In genomic region chr2:4340536-4340935, GRCh38 we compare ENCODE assay signal across 16 cellular contexts.
DNase-seq lines count a peak whose midpoint lies in the region; ATAC-seq and TF ChIP-seq lines count a peak whose summit lies in the region.
"Had no signal": no experiment of that assay in that cellular context is flagged by ENCODE, and none has a peak within 500 bp of the region (broad histone marks: within the 10 kb centered on the region; RNA-seq: fewer than 3 reads in every experiment).

No MANE protein-coding gene starts in this region.

- TF ChIP-seq CTCF in mammary epithelial cell (conservative IDR thresholded peaks at IDR 0.05 in 1 of 2, IDR thresholded peaks at IDR 0.05 in 1 of 2; ENCODE audit: extremely low read depth in 1 of 2, insufficient read depth in 1 of 2, low read depth in 1 of 2, low read length in 2 of 2) (no peak), foreskin keratinocyte (conservative IDR thresholded peaks at IDR 0.05) (no peak)

- dilution Hi-C loops in mammary epithelial cell (cut with HindIII; ENCODE audit: low sequenced_read_pairs), result no loop called here

- peak; percentile 57 for ATAC-seq in foreskin keratinocyte
- ATAC-seq: K562 had no signal

- peak overlapping the region; percentile 79 for H3K27ac ChIP-seq in HUES48 (ENCODE audit: low read depth, low read length)
- H3K27ac ChIP-seq in mammary epithelial cell (ENCODE audit: insufficient read depth, low read depth, low read length), result no peak overlapping the region
- H3K27ac ChIP-seq in foreskin keratinocyte, result no peak overlapping the region
- H3K27ac ChIP-seq: RWPE1 had no signal

- H3K4me3 ChIP-seq in HUES48 (ENCODE audit: low read depth, low read length), result no peak overlapping the region
- no peak overlapping the region for H3K4me3 ChIP-seq in mammary epithelial cell (replicated peaks in 1 of 3; ENCODE audit: insufficient read depth in 1 of 3, low read depth in 2 of 3, low read length in 3 of 3)
- H3K4me3 ChIP-seq: K562 had no signal

- H3K9me3 ChIP-seq in HUES48 (ENCODE audit: control insufficient read depth, insufficient read depth, low read length), result peaks cover 16% of the 10 kb centered on the region
- peaks cover 15% of the 10 kb centered on the region for H3K9me3 ChIP-seq in mammary epithelial cell (replicated peaks; ENCODE audit: insufficient read depth, low read length)

- H3K4me2 ChIP-seq in mammary epithelial cell (ENCODE audit: insufficient read depth, low read depth, low read length), result no peak overlapping the region

- H3K27me3 ChIP-seq in HUES48 (ENCODE audit: control insufficient read depth, insufficient read depth, low read length), result no peaks in the 10 kb centered on the region
- no peaks in the 10 kb centered on the region for H3K27me3 ChIP-seq in mammary epithelial cell (ENCODE audit: insufficient read depth, low read length)
- no peaks in the 10 kb centered on the region for H3K27me3 ChIP-seq in foreskin keratinocyte

- BruUV-seq in mammary epithelial cell (replicated peaks; lab: Mats Ljungman, UMichigan), result no TSS peak

- H3K4me1 ChIP-seq in HUES48 (ENCODE audit: control insufficient read depth, insufficient read depth, low read length), result no peaks in the 10 kb centered on the region
- H3K4me1 ChIP-seq in mammary epithelial cell (ENCODE audit: insufficient read depth, low read length), result no peaks in the 10 kb centered on the region
- no peaks in the 10 kb centered on the region for H3K4me1 ChIP-seq in foreskin keratinocyte

- in situ Hi-C loops in mammary epithelial cell (cut with MboI; ENCODE audit: low sequenced_read_pairs in 2 of 2), result no loop called here
- in situ Hi-C loops in KBM-7 (cut with MboI; ENCODE audit: low pct_unique_long_range_greater_than_20kb, low sequenced_read_pairs), result no loop called here

- H4K20me1 ChIP-seq in mammary epithelial cell (ENCODE audit: insufficient read depth, low read length), result no peaks in the 10 kb centered on the region

- no peak overlapping the region for H2AFZ ChIP-seq in mammary epithelial cell (ENCODE audit: low read depth, low read length)

- H3K9ac ChIP-seq in HUES48 (ENCODE audit: low read depth, low read length), result no peak overlapping the region
- no peak overlapping the region for H3K9ac ChIP-seq in mammary epithelial cell (ENCODE audit: insufficient read depth, low read length)

- H3K36me3 ChIP-seq in HUES48 (ENCODE audit: control insufficient read depth, insufficient read depth, low read length), result no peaks in the 10 kb centered on the region
- H3K36me3 ChIP-seq in mammary epithelial cell (ENCODE audit: insufficient read depth, low read length), result no peaks in the 10 kb centered on the region

- CTCF ChIA-PET in mammary epithelial cell (lab: Charles Lee; ENCODE audit: low non-redundant PET), result interaction anchor here (0.6 kb wide), 1 partner anchor 22 kb away, joined by 4 read pairs; no protein-coding TSS in a partner anchor

- H3K79me2 ChIP-seq in mammary epithelial cell (ENCODE audit: insufficient read depth, low read length), result no peaks in the 10 kb centered on the region

- DNase-seq in mammary epithelial cell, result peak; percentile 8
- DNase-seq in foreskin keratinocyte, result peak in 1 of 2 donors; percentile 68
- no peak for DNase-seq in NCI-H446 (lab: John Stamatoyannopoulos, UW)
- no peak for DNase-seq in NCI-H2196 treated with DMSO at 0.1 percent for 48 hours (lab: John Stamatoyannopoulos, UW; ENCODE audit: unreplicated experiment)
- no peak for DNase-seq in KBM-7
- DNase-seq in epidermal melanocyte (ENCODE audit: insufficient read length, low spot score), result no peak
- DNase-seq: DMS 273 treated with DMSO at 0.1 percent for 48 hours, GF-D8, HCEC 1CT, NCI-H1105 treated with DMSO at 0.1 percent for 48 hours, NCI-H1694, NCI-H2081 treated with DMSO at 0.1 percent for 48 hours, NCI-H524 treated with DMSO at 0.1 percent for 48 hours had no signal

- 86% methylated on average over 1 of the region's 1 CpG for whole genome bisulfite sequencing in mammary epithelial cell (ENCODE audit: low coverage, missing lambda C conversion rate)

- intact Hi-C loops in mammary epithelial cell (cut with micrococcal nuclease), result no loop called here
